1 cellular context compared by ENCODE assay signal in the genomic region with DNA sequence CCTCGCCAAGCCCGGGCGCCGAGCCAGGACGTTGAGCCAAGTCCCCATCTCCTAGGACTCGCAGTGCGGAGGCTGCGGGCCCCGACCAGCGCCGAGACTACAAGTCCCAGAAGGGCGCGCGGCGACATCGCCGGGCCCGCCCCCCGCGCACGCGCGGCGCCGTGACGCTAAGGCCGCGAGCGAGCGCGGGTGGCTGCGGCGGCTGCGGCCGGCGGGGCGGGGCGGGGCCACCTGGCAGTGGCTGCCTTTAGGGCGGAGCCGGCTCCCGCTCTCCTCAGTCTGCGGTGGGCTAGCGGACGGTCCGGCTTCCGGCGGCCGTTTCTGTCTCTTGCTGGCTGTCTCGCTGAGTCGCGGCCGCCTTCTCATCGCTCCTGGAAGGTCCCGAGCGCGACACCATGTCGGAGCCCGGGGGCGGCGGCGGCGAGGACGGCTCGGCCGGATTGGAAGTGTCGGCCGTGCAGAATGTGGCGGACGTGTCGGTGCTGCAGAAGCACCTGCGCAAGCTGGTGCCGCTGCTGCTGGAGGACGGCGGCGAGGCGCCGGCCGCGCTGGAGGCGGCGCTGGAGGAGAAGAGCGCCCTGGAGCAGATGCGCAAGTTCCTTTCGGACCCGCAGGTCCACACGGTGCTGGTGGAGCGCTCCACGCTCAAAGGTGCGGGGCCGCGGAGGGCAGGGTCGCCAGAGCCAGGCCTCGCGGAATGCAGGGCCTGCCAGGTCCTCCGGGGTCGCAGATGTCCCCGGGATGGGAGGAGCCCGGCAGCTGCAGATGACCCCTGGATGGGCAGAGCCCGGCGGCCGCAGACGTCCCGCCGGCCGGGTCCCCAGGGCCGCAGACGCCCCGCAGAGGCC.
A peak's percentile ranks its signal among the peaks of the same experiment; 100 is the strongest.
TF ChIP-seq lines count a peak whose summit lies in the region.

Gene DYNC1H1, plus strand, starts transcription at position 277 of the 848 bp plus-strand sequence. Its CDS starts 119 bp downstream, at position 396.

TF ChIP-seq in HepG2, 621 proteins besides CTCF, POLR2A, EP300 and RAD21 (continued from another document and continues in another):
- peak; percentile 48; the same call in 1 of the 2 replicates for TF ChIP-seq BRF2 (CRISPR knock-in tag; IDR thresholded peaks at IDR 0.05)
- 0 out of 2 replicates have a peak, but pooled peaks have one; percentile 18 for TF ChIP-seq ZNF256 (CRISPR knock-in tag; conservative IDR thresholded peaks at IDR 0.05)
- TF ChIP-seq ZNF451 (CRISPR knock-in tag; IDR thresholded peaks at IDR 0.05): peak; percentile 73; the same call in 1 of the 2 replicates
- TF ChIP-seq MTA1 (CRISPR knock-in tag; IDR thresholded peaks at IDR 0.05; ENCODE audit: borderline replicate concordance): no peak
- peak; percentile 71; the same call in 1 of the 2 replicates for TF ChIP-seq NR1H2 (CRISPR knock-in tag; IDR thresholded peaks at IDR 0.05; ENCODE audit: borderline replicate concordance, low read depth)
- 0 out of 2 replicates have a peak, but pooled peaks have one; percentile 50 for TF ChIP-seq MED13 (CRISPR knock-in tag; IDR thresholded peaks at IDR 0.05)
- 0 out of 2 replicates have a peak, but pooled peaks have one; percentile 19 for TF ChIP-seq MAF1 (CRISPR knock-in tag; IDR thresholded peaks at IDR 0.05; ENCODE audit: borderline replicate concordance)
- no peak for TF ChIP-seq ZBTB25 (CRISPR knock-in tag; IDR thresholded peaks at IDR 0.05)
- peak; percentile 64; the same call in 1 of the 2 replicates for TF ChIP-seq ZNF317 (CRISPR knock-in tag; IDR thresholded peaks at IDR 0.05)
- TF ChIP-seq ARID2 (CRISPR knock-in tag; IDR thresholded peaks at IDR 0.05; ENCODE audit: borderline replicate concordance): no peak
- peak; percentile 48; the same call in 1 of the 2 replicates for TF ChIP-seq SUZ12 (IDR thresholded peaks at IDR 0.05; ENCODE audit: low read depth, low read length)
- TF ChIP-seq, protein P1, sequence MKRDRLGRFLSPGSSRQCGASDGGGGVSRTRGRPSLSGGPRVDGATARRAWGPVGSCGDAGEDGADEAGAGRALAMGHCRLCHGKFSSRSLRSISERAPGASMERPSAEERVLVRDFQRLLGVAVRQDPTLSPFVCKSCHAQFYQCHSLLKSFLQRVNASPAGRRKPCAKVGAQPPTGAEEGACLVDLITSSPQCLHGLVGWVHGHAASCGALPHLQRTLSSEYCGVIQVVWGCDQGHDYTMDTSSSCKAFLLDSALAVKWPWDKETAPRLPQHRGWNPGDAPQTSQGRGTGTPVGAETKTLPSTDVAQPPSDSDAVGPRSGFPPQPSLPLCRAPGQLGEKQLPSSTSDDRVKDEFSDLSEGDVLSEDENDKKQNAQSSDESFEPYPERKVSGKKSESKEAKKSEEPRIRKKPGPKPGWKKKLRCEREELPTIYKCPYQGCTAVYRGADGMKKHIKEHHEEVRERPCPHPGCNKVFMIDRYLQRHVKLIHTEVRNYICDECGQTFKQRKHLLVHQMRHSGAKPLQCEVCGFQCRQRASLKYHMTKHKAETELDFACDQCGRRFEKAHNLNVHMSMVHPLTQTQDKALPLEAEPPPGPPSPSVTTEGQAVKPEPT (CRISPR knock-in tag; IDR thresholded peaks at IDR 0.05; ENCODE audit: low read depth): 0 out of 2 replicates have a peak, but pooled peaks have one; percentile 18
- peak; percentile 42; the same call in 1 of the 2 replicates for TF ChIP-seq ZNF564 (CRISPR knock-in tag; IDR thresholded peaks at IDR 0.05)
- TF ChIP-seq, protein P2, sequence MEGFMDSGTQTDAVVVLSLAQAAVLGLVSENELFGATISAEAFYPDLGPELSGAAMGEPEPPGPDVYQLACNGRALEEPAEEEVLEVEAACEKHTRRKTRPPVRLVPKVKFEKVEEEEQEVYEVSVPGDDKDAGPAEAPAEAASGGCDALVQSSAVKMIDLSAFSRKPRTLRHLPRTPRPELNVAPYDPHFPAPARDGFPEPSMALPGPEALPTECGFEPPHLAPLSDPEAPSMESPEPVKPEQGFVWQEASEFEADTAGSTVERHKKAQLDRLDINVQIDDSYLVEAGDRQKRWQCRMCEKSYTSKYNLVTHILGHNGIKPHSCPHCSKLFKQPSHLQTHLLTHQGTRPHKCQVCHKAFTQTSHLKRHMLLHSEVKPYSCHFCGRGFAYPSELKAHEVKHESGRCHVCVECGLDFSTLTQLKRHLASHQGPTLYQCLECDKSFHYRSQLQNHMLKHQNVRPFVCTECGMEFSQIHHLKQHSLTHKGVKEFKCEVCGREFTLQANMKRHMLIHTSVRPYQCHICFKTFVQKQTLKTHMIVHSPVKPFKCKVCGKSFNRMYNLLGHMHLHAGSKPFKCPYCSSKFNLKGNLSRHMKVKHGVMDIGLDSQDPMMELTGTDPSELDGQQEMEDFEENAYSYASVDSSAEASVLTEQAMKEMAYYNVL (CRISPR knock-in tag; IDR thresholded peaks at IDR 0.05; ENCODE audit: borderline replicate concordance): peak; percentile 57; the same call in 1 of the 2 replicates
- no peak for TF ChIP-seq ZNF234 (CRISPR knock-in tag; conservative IDR thresholded peaks at IDR 0.05)
- peak; percentile 87 for TF ChIP-seq ZNF547 (CRISPR knock-in tag; IDR thresholded peaks at IDR 0.05)
- peak; percentile 85 for TF ChIP-seq MXD3 (CRISPR knock-in tag; IDR thresholded peaks at IDR 0.05)
- TF ChIP-seq ZNF891 (CRISPR knock-in tag; IDR thresholded peaks at IDR 0.05): peak; percentile 90
- TF ChIP-seq NBN (conservative IDR thresholded peaks at IDR 0.05): no peak
- TF ChIP-seq ETS1 (CRISPR knock-in tag; IDR thresholded peaks at IDR 0.05): no peak
- no peak for TF ChIP-seq RFXANK (CRISPR knock-in tag; IDR thresholded peaks at IDR 0.05)
- TF ChIP-seq NFATC3 (CRISPR knock-in tag; IDR thresholded peaks at IDR 0.05): 0 out of 2 replicates have a peak, but pooled peaks have one; percentile 58
- TF ChIP-seq, protein P3, sequence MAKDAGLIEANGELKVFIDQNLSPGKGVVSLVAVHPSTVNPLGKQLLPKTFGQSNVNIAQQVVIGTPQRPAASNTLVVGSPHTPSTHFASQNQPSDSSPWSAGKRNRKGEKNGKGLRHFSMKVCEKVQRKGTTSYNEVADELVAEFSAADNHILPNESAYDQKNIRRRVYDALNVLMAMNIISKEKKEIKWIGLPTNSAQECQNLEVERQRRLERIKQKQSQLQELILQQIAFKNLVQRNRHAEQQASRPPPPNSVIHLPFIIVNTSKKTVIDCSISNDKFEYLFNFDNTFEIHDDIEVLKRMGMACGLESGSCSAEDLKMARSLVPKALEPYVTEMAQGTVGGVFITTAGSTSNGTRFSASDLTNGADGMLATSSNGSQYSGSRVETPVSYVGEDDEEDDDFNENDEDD (CRISPR knock-in tag; IDR thresholded peaks at IDR 0.05; ENCODE audit: borderline replicate concordance): peak; percentile 35; the same call in 1 of the 2 replicates
- no peak for TF ChIP-seq TRIM24 (CRISPR knock-in tag; IDR thresholded peaks at IDR 0.05)
- TF ChIP-seq ZSCAN31 (CRISPR knock-in tag; IDR thresholded peaks at IDR 0.05; ENCODE audit: low read depth): peak; percentile 44; the same call in 1 of the 2 replicates
- no peak for TF ChIP-seq RARA (CRISPR knock-in tag; IDR thresholded peaks at IDR 0.05)
- TF ChIP-seq, protein P4, sequence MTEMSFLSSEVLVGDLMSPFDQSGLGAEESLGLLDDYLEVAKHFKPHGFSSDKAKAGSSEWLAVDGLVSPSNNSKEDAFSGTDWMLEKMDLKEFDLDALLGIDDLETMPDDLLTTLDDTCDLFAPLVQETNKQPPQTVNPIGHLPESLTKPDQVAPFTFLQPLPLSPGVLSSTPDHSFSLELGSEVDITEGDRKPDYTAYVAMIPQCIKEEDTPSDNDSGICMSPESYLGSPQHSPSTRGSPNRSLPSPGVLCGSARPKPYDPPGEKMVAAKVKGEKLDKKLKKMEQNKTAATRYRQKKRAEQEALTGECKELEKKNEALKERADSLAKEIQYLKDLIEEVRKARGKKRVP (CRISPR knock-in tag; IDR thresholded peaks at IDR 0.05): peak in 1 of 2 experiments; percentile 32; a peak in 1 of 4 replicates
- TF ChIP-seq ZBTB1 (CRISPR knock-in tag; IDR thresholded peaks at IDR 0.05; ENCODE audit: borderline replicate concordance): no peak
- no peak for TF ChIP-seq TCF7 (IDR thresholded peaks at IDR 0.05; ENCODE audit: low read depth)
- no peak; the same call in 1 of the 2 replicates for TF ChIP-seq GLI4 (CRISPR knock-in tag; IDR thresholded peaks at IDR 0.05; ENCODE audit: borderline replicate concordance)
- peak; percentile 27; the same call in 1 of the 2 replicates for TF ChIP-seq SMYD3 (CRISPR knock-in tag; IDR thresholded peaks at IDR 0.05)
- no peak for TF ChIP-seq ZFYVE20 (CRISPR knock-in tag; IDR thresholded peaks at IDR 0.05; ENCODE audit: borderline replicate concordance, low read depth)
- TF ChIP-seq FOXM1 (CRISPR knock-in tag; IDR thresholded peaks at IDR 0.05): no peak
- no peak for TF ChIP-seq HNRNPH1 (optimal IDR thresholded peaks at IDR 0.05; ENCODE audit: low read depth, low read length)
- TF ChIP-seq, protein P5, sequence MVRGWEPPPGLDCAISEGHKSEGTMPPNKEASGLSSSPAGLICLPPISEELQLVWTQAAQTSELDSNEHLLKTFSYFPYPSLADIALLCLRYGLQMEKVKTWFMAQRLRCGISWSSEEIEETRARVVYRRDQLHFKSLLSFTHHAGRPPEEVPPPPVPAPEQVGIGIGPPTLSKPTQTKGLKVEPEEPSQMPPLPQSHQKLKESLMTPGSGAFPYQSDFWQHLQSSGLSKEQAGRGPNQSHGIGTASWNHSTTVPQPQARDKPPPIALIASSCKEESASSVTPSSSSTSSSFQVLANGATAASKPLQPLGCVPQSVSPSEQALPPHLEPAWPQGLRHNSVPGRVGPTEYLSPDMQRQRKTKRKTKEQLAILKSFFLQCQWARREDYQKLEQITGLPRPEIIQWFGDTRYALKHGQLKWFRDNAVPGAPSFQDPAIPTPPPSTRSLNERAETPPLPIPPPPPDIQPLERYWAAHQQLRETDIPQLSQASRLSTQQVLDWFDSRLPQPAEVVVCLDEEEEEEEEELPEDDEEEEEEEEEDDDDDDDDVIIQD (CRISPR knock-in tag; IDR thresholded peaks at IDR 0.05; ENCODE audit: low read depth): no peak
- TF ChIP-seq SNAI1 (CRISPR knock-in tag; IDR thresholded peaks at IDR 0.05; ENCODE audit: borderline replicate concordance): 0 out of 2 replicates have a peak, but pooled peaks have one; percentile 18
- TF ChIP-seq ZNF777 (CRISPR knock-in tag; IDR thresholded peaks at IDR 0.05): peak; percentile 59
- no peak for TF ChIP-seq NFYC (CRISPR knock-in tag; IDR thresholded peaks at IDR 0.05)
- no peak for TF ChIP-seq ZNF337 (CRISPR knock-in tag; IDR thresholded peaks at IDR 0.05; ENCODE audit: borderline replicate concordance, low read depth)
- TF ChIP-seq HOXA5 (CRISPR knock-in tag; IDR thresholded peaks at IDR 0.05): peak; percentile 78; the same call in 1 of the 2 replicates
- no peak; the same call in 1 of the 2 replicates for TF ChIP-seq ZNF616 (CRISPR knock-in tag; IDR thresholded peaks at IDR 0.05; ENCODE audit: low read depth)
- TF ChIP-seq FOSL2 (CRISPR knock-in tag; IDR thresholded peaks at IDR 0.05): no peak; the same call in 1 of the 2 replicates
- TF ChIP-seq ISL2 (CRISPR knock-in tag; IDR thresholded peaks at IDR 0.05): peak; percentile 36; the same call in 1 of the 2 replicates
- TF ChIP-seq, protein P6, sequence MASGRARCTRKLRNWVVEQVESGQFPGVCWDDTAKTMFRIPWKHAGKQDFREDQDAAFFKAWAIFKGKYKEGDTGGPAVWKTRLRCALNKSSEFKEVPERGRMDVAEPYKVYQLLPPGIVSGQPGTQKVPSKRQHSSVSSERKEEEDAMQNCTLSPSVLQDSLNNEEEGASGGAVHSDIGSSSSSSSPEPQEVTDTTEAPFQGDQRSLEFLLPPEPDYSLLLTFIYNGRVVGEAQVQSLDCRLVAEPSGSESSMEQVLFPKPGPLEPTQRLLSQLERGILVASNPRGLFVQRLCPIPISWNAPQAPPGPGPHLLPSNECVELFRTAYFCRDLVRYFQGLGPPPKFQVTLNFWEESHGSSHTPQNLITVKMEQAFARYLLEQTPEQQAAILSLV (CRISPR knock-in tag; IDR thresholded peaks at IDR 0.05; ENCODE audit: borderline replicate concordance): no peak; the same call in 1 of the 2 replicates
- 0 out of 2 replicates have a peak, but pooled peaks have one; percentile 48 for TF ChIP-seq ZFP36L1 (CRISPR knock-in tag; IDR thresholded peaks at IDR 0.05)
- peak; percentile 85 for TF ChIP-seq CCDC6 (CRISPR knock-in tag; IDR thresholded peaks at IDR 0.05)
- no peak for TF ChIP-seq RCOR2 (CRISPR knock-in tag; IDR thresholded peaks at IDR 0.05)
- peak; percentile 83; the same call in 1 of the 2 replicates for TF ChIP-seq SIN3A (IDR thresholded peaks at IDR 0.05; ENCODE audit: borderline replicate concordance, low read depth, low read length)
- TF ChIP-seq ZNF75D (CRISPR knock-in tag; IDR thresholded peaks at IDR 0.05; ENCODE audit: borderline replicate concordance): no peak
- TF ChIP-seq BRD4 (CRISPR knock-in tag; IDR thresholded peaks at IDR 0.05): peak; percentile 71
- peak; percentile 57; the same call in 1 of the 2 replicates for TF ChIP-seq ARNTL (CRISPR knock-in tag; IDR thresholded peaks at IDR 0.05)
- no peak for TF ChIP-seq RELA (CRISPR knock-in tag; IDR thresholded peaks at IDR 0.05)
- TF ChIP-seq SP5 (CRISPR knock-in tag; IDR thresholded peaks at IDR 0.05; ENCODE audit: borderline replicate concordance, low read depth): peak; percentile 18; the same call in 1 of the 2 replicates
- TF ChIP-seq ZNF232 (CRISPR knock-in tag; IDR thresholded peaks at IDR 0.05; ENCODE audit: borderline replicate concordance): 0 out of 2 replicates have a peak, but pooled peaks have one; percentile 25
